In genomic region chr21:44870748-44871495, GRCh38 we compare ENCODE assay signal across 1 cellular context.
TF ChIP-seq lines count a peak whose summit lies in the region.

No MANE protein-coding gene starts in this region.

TF ChIP-seq in K562, 482 proteins besides CTCF, POLR2A, EP300 and RAD21 (continued from another document):
- TF ChIP-seq MEIS2 (IDR thresholded peaks at IDR 0.05; ENCODE audit: partially characterized antibody) (peak; percentile 1), XRCC4 (IDR thresholded peaks at IDR 0.05; ENCODE audit: extremely low read depth, insufficient read depth, insufficient read length) (no peak), RHOXF2B (CRISPR knock-in tag; conservative IDR thresholded peaks at IDR 0.05) (no peak), RBBP5 (IDR thresholded peaks at IDR 0.05; ENCODE audit: borderline replicate concordance, insufficient read depth, low read length, poor library complexity, severe bottlenecking) (peak; percentile 39), ZNF384 (IDR thresholded peaks at IDR 0.05; ENCODE audit: low read depth, low read length) (no peak), BCOR (IDR thresholded peaks at IDR 0.05) (no peak), RNF219 (CRISPR knock-in tag; IDR thresholded peaks at IDR 0.05) (no peak), RFX5 (IDR thresholded peaks at IDR 0.05; ENCODE audit: low read depth, low read length) (no peak), HSF4 (CRISPR knock-in tag; IDR thresholded peaks at IDR 0.05; ENCODE audit: borderline replicate concordance) (no peak), ZNF184 (CRISPR knock-in tag; IDR thresholded peaks at IDR 0.05) (no peak), SREBF1 (IDR thresholded peaks at IDR 0.05; ENCODE audit: borderline replicate concordance, low read depth, low read length) (no peak)
